32 cellular contexts compared by ENCODE assay signal in genomic region chr9:112833081-112833480, GRCh38. TPM values are rescaled to one million over a fixed set of nuclear protein-coding genes. Genes with fewer than 3 reads are reported as not detected.
"Had no signal": no experiment of that assay in that cellular context is flagged by ENCODE, and none has a peak within 500 bp of the region (broad histone marks: within the 10 kb centered on the region; RNA-seq: fewer than 3 reads in every experiment).

No MANE protein-coding gene starts in this region.

- H3K27ac ChIP-seq: ascending aorta, cardiac muscle cell, WERI-Rb-1 had no signal

- H3K36me3 ChIP-seq: cardiac muscle cell had no signal

- H3K27me3 ChIP-seq: ascending aorta, cardiac muscle cell had no signal

- H3K4me3 ChIP-seq: ascending aorta, cardiac muscle cell had no signal

- DNase-seq: activated CD4-positive, alpha-beta memory T cell treated with anti-CD3 and anti-CD28 coated beads, Interleukin-2, amount 10 ng/mL, durations not matched to agents 7 days and 5 days; activated CD4-positive, alpha-beta T cell treated with anti-CD3 and anti-CD28 coated beads for 1 hour; activated CD4-positive, alpha-beta T cell treated with anti-CD3 and anti-CD28 coated beads for 36 hours; activated CD4-positive, alpha-beta T cell treated with anti-CD3 and anti-CD28 coated beads for 48 hours; activated CD4-positive, alpha-beta T cell treated with anti-CD3 and anti-CD28 coated beads, Interleukin-2, amount 10 ng/mL, durations not matched to agents 7 days and 5 days; activated CD4-positive, alpha-beta T cell treated with anti-CD3 and anti-CD28 coated beads, Interleukin-2, amount 50 U/mL, for 48 hours; activated CD4-positive, CD25-positive, alpha-beta regulatory T cell; activated CD8-positive, alpha-beta memory T cell treated with anti-CD3 and anti-CD28 coated beads for 24 hours; activated CD8-positive, alpha-beta memory T cell treated with anti-CD3 and anti-CD28 coated beads, Interleukin-2, amount 10 ng/mL, durations not matched to agents 7 days and 5 days; activated CD8-positive, alpha-beta memory T cell treated with anti-CD3 and anti-CD28 coated beads, Interleukin-2, amount 50 U/mL, for 48 hours; activated CD8-positive, alpha-beta T cell treated with anti-CD3 and anti-CD28 coated beads, Interleukin-2, amount 10 ng/mL, durations not matched to agents 7 days and 5 days; activated effector memory CD4-positive, alpha-beta T cell treated with Interleukin-2 at 50 U/mL for 16 hours; activated gamma-delta T cell; activated naive CD4-positive, alpha-beta T cell treated with anti-CD3 and anti-CD28 coated beads, Interleukin-2, amount 10 ng/mL, durations not matched to agents 7 days and 5 days; activated naive CD4-positive, alpha-beta T cell treated with Interleukin-2 at 50 U/mL for 16 hours; activated naive CD8-positive, alpha-beta T cell treated with anti-CD3 and anti-CD28 coated beads, Interleukin-2, amount 10 ng/mL, durations not matched to agents 7 days and 5 days; activated naive CD8-positive, alpha-beta T cell treated with anti-CD3 and anti-CD28 coated beads, Interleukin-2, amount 50 U/mL, for 24 hours; activated T-cell treated with anti-CD3 and anti-CD28 coated beads, Interleukin-2, amount 50 U/mL, for 24 hours; activated T-cell treated with anti-CD3 and anti-CD28 coated beads, Interleukin-2, amount 50 U/mL, for 48 hours; amygdala; anterior cingulate cortex; caudate nucleus; cerebellar nuclear complex; T-helper 1 cell; T-helper 9 cell; WERI-Rb-1 had no signal

- ATAC-seq: activated CD4-positive, alpha-beta T cell treated with anti-CD3 and anti-CD28 coated beads for 36 hours; activated CD4-positive, CD25-positive, alpha-beta regulatory T cell treated with anti-CD3 and anti-CD28 coated beads, Interleukin-2, amount 50 U/mL, for 24 hours; activated CD8-positive, alpha-beta memory T cell treated with anti-CD3 and anti-CD28 coated beads, Interleukin-2, amount 10 ng/mL, durations not matched to agents 7 days and 5 days; activated CD8-positive, alpha-beta T cell treated with anti-CD3 and anti-CD28 coated beads, Interleukin-2, amount 10 ng/mL, durations not matched to agents 7 days and 5 days; activated naive CD8-positive, alpha-beta T cell treated with anti-CD3 and anti-CD28 coated beads, Interleukin-2, amount 50 U/mL, for 24 hours; WTC11 had no signal

- H3K9me3 ChIP-seq: ascending aorta had no signal

RNA-seq across cellular contexts. Expression of gene SLC46A2, which starts 57.6 kb away (rescaled TPM):
- total RNA-seq: activated CD4-positive, alpha-beta memory T cell treated with anti-CD3 and anti-CD28 coated beads, Interleukin-2, amount 10 ng/mL, durations not matched to agents 7 days and 5 days; activated CD4-positive, alpha-beta T cell treated with anti-CD3 and anti-CD28 coated beads for 36 hours; activated CD4-positive, alpha-beta T cell treated with anti-CD3 and anti-CD28 coated beads, Interleukin-2, amount 10 ng/mL, durations not matched to agents 7 days and 5 days; activated CD8-positive, alpha-beta memory T cell treated with anti-CD3 and anti-CD28 coated beads, Interleukin-2, amount 10 ng/mL, durations not matched to agents 7 days and 5 days; activated CD8-positive, alpha-beta T cell treated with anti-CD3 and anti-CD28 coated beads, Interleukin-2, amount 10 ng/mL, durations not matched to agents 7 days and 5 days; activated naive CD8-positive, alpha-beta T cell treated with anti-CD3 and anti-CD28 coated beads, Interleukin-2, amount 10 ng/mL, durations not matched to agents 7 days and 5 days; activated T-helper 2 cell treated with anti-CD3 and anti-CD28 coated beads, Interferon-gamma antibody, Interleukin-2, Interleukin-4, amounts not matched to agents 10 μg/mL and 5 μg/mL and 100 μg/mL, durations not matched to agents 14 hours and 24 hours and 36 hours; ascending aorta; bronchial epithelial cell; cardiac muscle cell; WTC11 had no signal
- polyA plus RNA-seq: cardiac muscle cell had no signal
